13 cellular contexts compared by ENCODE assay signal in genomic region chr4:3452376-3452775, GRCh38. TPM values are rescaled to one million over a fixed set of nuclear protein-coding genes. Genes with fewer than 3 reads are reported as not detected.
A peak's percentile ranks its signal among the peaks of the same experiment; 100 is the strongest.
DNase-seq lines count a peak whose midpoint lies in the region; ATAC-seq, FAIRE-seq and TF ChIP-seq lines count a peak whose summit lies in the region.
"Had no signal": no experiment of that assay in that cellular context is flagged by ENCODE, and none has a peak within 500 bp of the region (broad histone marks: within the 10 kb centered on the region; RNA-seq: fewer than 3 reads in every experiment).

No MANE protein-coding gene starts in this region.

- H3K56ac ChIP-seq in IMR-90 (ENCODE audit: extremely low read depth, insufficient read depth, low read length), result no peak overlapping the region

- FAIRE-seq in urothelium cell line (lab: Jason Lieb, UNC), result no peak
- FAIRE-seq: G401.6 had no signal

- H3K4me3 ChIP-seq in IMR-90 (ENCODE audit: insufficient read depth, low read depth, low read length) (no peak overlapping the region), body of pancreas (no peak overlapping the region), lower lobe of right lung (no peak overlapping the region)

- no peak overlapping the region for H4K5ac ChIP-seq in IMR-90 (ENCODE audit: low read depth, low read length)

- no peak overlapping the region for H3K4me2 ChIP-seq in IMR-90 (ENCODE audit: low read depth, low read length)

- DNase-seq in Calu3 (peak; percentile 50), IMR-90 (no peak), body of pancreas (peak in 2 of 4 donors; percentile 41 to 52), lower lobe of right lung (no peak), AG08396 (ENCODE audit: low spot score) (no peak), urothelium cell line (ENCODE audit: low spot score) (no peak), NCI-H2081 (lab: John Stamatoyannopoulos, UW) (no peak)
- DNase-seq: activated CD4-positive, alpha-beta T cell treated with anti-CD3 and anti-CD28 coated beads for 36 hours; stimulated activated CD4-positive, alpha-beta T cell treated with anti-CD3 and anti-CD28 coated beads, Interleukin-12 subunit alpha, Interleukin-12 subunit beta, amount 100 ng/mL, for 4 hours; stimulated activated naive CD8-positive, alpha-beta T cell treated with anti-CD3 and anti-CD28 coated beads, Interleukin-15, amount 100 ng/mL, for 72 hours had no signal

- H3K27me3 ChIP-seq in IMR-90 (ENCODE audit: control insufficient read depth, insufficient read depth, low read length), result peaks cover 2% of the 10 kb centered on the region; the same call in 1 of the 2 replicates
- H3K27me3 ChIP-seq in body of pancreas, result no peaks in the 10 kb centered on the region
- H3K27me3 ChIP-seq in lower lobe of right lung (ENCODE audit: low read depth), result no peaks in the 10 kb centered on the region

- no peak overlapping the region for H3K9ac ChIP-seq in IMR-90 (ENCODE audit: low read depth, low read length)

- dilution Hi-C loops in IMR-90 (cut with HindIII; ENCODE audit: low sequenced_read_pairs, unreplicated experiment), result no loop called here

- H2BK20ac ChIP-seq in IMR-90 (ENCODE audit: low read depth, low read length), result no peak overlapping the region

- no peaks in the 10 kb centered on the region; the same call in 1 of the 2 replicates for H3K9me1 ChIP-seq in IMR-90 (ENCODE audit: insufficient read depth, low read length)

- ATAC-seq in IMR-90 (ENCODE audit: low read depth) (no peak; the same call in 1 of the 2 replicates), body of pancreas (peak; percentile 57), lower lobe of right lung (no peak), HG02678 (IDR thresholded peaks at IDR 0.05; ENCODE audit: unreplicated experiment) (no peak)
- ATAC-seq: activated CD4-positive, alpha-beta T cell treated with anti-CD3 and anti-CD28 coated beads for 36 hours; stimulated activated naive CD8-positive, alpha-beta T cell treated with anti-CD3 and anti-CD28 coated beads, Interleukin-15, amount 100 ng/mL, for 72 hours had no signal

- POLR2A ChIA-PET in IMR-90 (lab: Charles Lee; ENCODE audit: unreplicated experiment), result no interaction called here

- no peak overlapping the region for H3K23ac ChIP-seq in IMR-90 (ENCODE audit: low read depth, low read length)

- no TSS peak for BruUV-seq in Calu3 (replicated peaks; lab: Mats Ljungman, UMichigan)
- no TSS peak for BruUV-seq in IMR-90 (replicated peaks; lab: Mats Ljungman, UMichigan)

- H3K4me1 ChIP-seq in IMR-90 (ENCODE audit: control insufficient read depth, insufficient read depth, low read length) (peaks cover 7% of the 10 kb centered on the region; the same call in 1 of the 2 replicates), body of pancreas (peaks cover 15% of the 10 kb centered on the region), lower lobe of right lung (no peaks in the 10 kb centered on the region)

- intact Hi-C loops in Calu3 (cut with micrococcal nuclease; ENCODE audit: unreplicated experiment), result no loop called here
- intact Hi-C loops in IMR-90 (cut with micrococcal nuclease), result no loop called here
- intact Hi-C loops in body of pancreas (cut with DNase I), result no loop called here
- intact Hi-C loops in lower lobe of right lung (cut with DNase I), result no loop called here

- H3K14ac ChIP-seq in IMR-90 (replicated peaks; ENCODE audit: low read depth, low read length), result no peak overlapping the region

- H3K27me3 Mint-ChIP-seq in Calu3 (ENCODE audit: unreplicated experiment), result no peaks in the 10 kb centered on the region
- H3K27me3 Mint-ChIP-seq: activated CD4-positive, alpha-beta T cell treated with anti-CD3 and anti-CD28 coated beads for 36 hours; activated naive CD8-positive, alpha-beta T cell; stimulated activated naive CD8-positive, alpha-beta T cell treated with anti-CD3 and anti-CD28 coated beads, Interleukin-15, amount 100 ng/mL, for 72 hours had no signal

- no peak for TF ChIP-seq POLR2A in IMR-90 (IDR thresholded peaks at IDR 0.05; ENCODE audit: low read depth, low read length)
- no peak for TF ChIP-seq POLR2A in body of pancreas (IDR thresholded peaks at IDR 0.05)

- peaks cover 9% of the 10 kb centered on the region for H3K9me3 ChIP-seq in IMR-90 (ENCODE audit: control insufficient read depth, insufficient read depth, low read length)
- peaks cover 0 to 5% (median 0%) of the 10 kb centered on the region in 3 donors for H3K9me3 ChIP-seq in body of pancreas
- peaks cover 15% of the 10 kb centered on the region for H3K9me3 ChIP-seq in lower lobe of right lung

- peaks cover 9% of the 10 kb centered on the region for H3K4me1 Mint-ChIP-seq in Calu3 (ENCODE audit: low read depth, unreplicated experiment)
- H3K4me1 Mint-ChIP-seq: activated CD4-positive, alpha-beta T cell treated with anti-CD3 and anti-CD28 coated beads for 36 hours; stimulated activated naive CD8-positive, alpha-beta T cell treated with anti-CD3 and anti-CD28 coated beads, Interleukin-15, amount 100 ng/mL, for 72 hours had no signal

- H2AK5ac ChIP-seq in IMR-90 (ENCODE audit: low read depth, low read length), result no peak overlapping the region

- no peaks in the 10 kb centered on the region; the same call in none of the 2 replicates for H4K20me1 ChIP-seq in IMR-90 (ENCODE audit: insufficient read depth, low read length)

- no peak overlapping the region for H2AFZ ChIP-seq in IMR-90 (replicated peaks; ENCODE audit: low read length, poor library complexity)

- H3K36me3 ChIP-seq in IMR-90 (ENCODE audit: control insufficient read depth, insufficient read depth, low read length) (no peaks in the 10 kb centered on the region), body of pancreas (replicated peaks in 1 of 2; ENCODE audit: insufficient read depth in 1 of 2, low read depth in 2 of 2) (no peaks in the 10 kb centered on the region), lower lobe of right lung (no peaks in the 10 kb centered on the region)

- no peak overlapping the region for H4K91ac ChIP-seq in IMR-90 (ENCODE audit: insufficient read depth, low read depth, low read length)

- no peak overlapping the region for H2BK5ac ChIP-seq in IMR-90 (ENCODE audit: low read depth, low read length, poor library complexity, severe bottlenecking)

- H3K27ac ChIP-seq in IMR-90 (ENCODE audit: insufficient read depth, low read length), result no peak overlapping the region
- peak overlapping the region; percentile 13 to 62 (median 59) for H3K27ac ChIP-seq in body of pancreas
- no peak overlapping the region for H3K27ac ChIP-seq in lower lobe of right lung

- in situ Hi-C loops in IMR-90 (cut with MboI; ENCODE audit: low sequenced_read_pairs), result no loop called here

- H4K8ac ChIP-seq in IMR-90 (ENCODE audit: low read depth in 2 of 2, low read length in 2 of 2), result no peak overlapping the region

- no peak overlapping the region for H2AK9ac ChIP-seq in IMR-90 (replicated peaks; ENCODE audit: low read depth, low read length, poor library complexity)

- WGBS in IMR-90 (ENCODE audit: extremely low coverage in 2 of 2, insufficient read length in 1 of 2), 2 experiments, result 63% methylated on average over 3 of the region's 7 CpGs; no CpG with 5 or more reads in 1 of the 2 experiments
- WGBS in body of pancreas, 2 donors, result 64 to 75% methylated on average over 5 to 7 of the region's 7 CpGs

- H2BK15ac ChIP-seq in IMR-90 (ENCODE audit: low read depth, low read length), result no peak overlapping the region

- H3K36me3 Mint-ChIP-seq in Calu3 (ENCODE audit: insufficient read depth, unreplicated experiment), result no peaks in the 10 kb centered on the region
- H3K36me3 Mint-ChIP-seq: activated naive CD8-positive, alpha-beta T cell had no signal

- H3K4me3 Mint-ChIP-seq in Calu3 (ENCODE audit: low read depth, unreplicated experiment), result no peak overlapping the region
- H3K4me3 Mint-ChIP-seq: activated CD4-positive, alpha-beta T cell treated with anti-CD3 and anti-CD28 coated beads for 36 hours; activated naive CD8-positive, alpha-beta T cell; stimulated activated naive CD8-positive, alpha-beta T cell treated with anti-CD3 and anti-CD28 coated beads, Interleukin-15, amount 100 ng/mL, for 72 hours had no signal

- CTCF ChIA-PET in Calu3 (lab: Charles Lee) (interaction anchor here (1.1 kb wide), 1 partner anchor 131 kb away, joined by 3 read pairs; no protein-coding TSS in a partner anchor), IMR-90 (lab: Yijun Ruan, JAX) (interaction anchor here (0.9 to 1.6 kb wide), 2 partner anchors 29 to 106 kb away, joined by 4 to 5 read pairs; no protein-coding TSS in a partner anchor)

- H3K18ac ChIP-seq in IMR-90 (ENCODE audit: low read depth, low read length), result no peak overlapping the region

- no peak overlapping the region for H2BK120ac ChIP-seq in IMR-90 (ENCODE audit: low read depth, low read length)

- TF ChIP-seq CTCF in Calu3 (IDR thresholded peaks at IDR 0.05; ENCODE audit: unreplicated experiment), result peak; percentile 47
- peak; percentile 28; the same call in 1 of the 2 replicates for TF ChIP-seq CTCF in IMR-90 (conservative IDR thresholded peaks at IDR 0.05; ENCODE audit: low read depth, low read length)
- TF ChIP-seq CTCF in body of pancreas (IDR thresholded peaks at IDR 0.05), result peak in 5 of 7 experiments; percentile 18 to 43 (median 29)
- peak; percentile 28 for TF ChIP-seq CTCF in lower lobe of right lung (IDR thresholded peaks at IDR 0.05)

- TF ChIP-seq RAD21 in IMR-90 (IDR thresholded peaks at IDR 0.05; ENCODE audit: low read length), result no peak

- H3K27ac Mint-ChIP-seq in Calu3 (ENCODE audit: unreplicated experiment), result peak overlapping the region; percentile 57
- H3K27ac Mint-ChIP-seq: activated CD4-positive, alpha-beta T cell treated with anti-CD3 and anti-CD28 coated beads for 36 hours; activated naive CD8-positive, alpha-beta T cell; stimulated activated naive CD8-positive, alpha-beta T cell treated with anti-CD3 and anti-CD28 coated beads, Interleukin-15, amount 100 ng/mL, for 72 hours had no signal

- peaks cover 2% of the 10 kb centered on the region for H3K9me3 Mint-ChIP-seq in Calu3 (ENCODE audit: low read depth, unreplicated experiment)

- H3K4ac ChIP-seq in IMR-90 (ENCODE audit: low read depth, low read length), result no peak overlapping the region

- H3K79me1 ChIP-seq in IMR-90 (ENCODE audit: low read depth in 1 of 2, low read length in 2 of 2), result no peaks in the 10 kb centered on the region

TF ChIP-seq in IMR-90, 13 proteins besides CTCF, POLR2A, EP300 and RAD21 (continues in another document):
- no peak for TF ChIP-seq RCOR1 (IDR thresholded peaks at IDR 0.05; ENCODE audit: insufficient replicate concordance, low read length)
- no peak for TF ChIP-seq NFE2L2 (IDR thresholded peaks at IDR 0.05; ENCODE audit: low read depth, low read length)

RNA-seq across cellular contexts. Expression of gene HGFAC, which starts 10.6 kb away (rescaled TPM):
- total RNA-seq in Calu3 (2022), result not detected in 2 replicates
- not detected in 2 replicates for total RNA-seq in IMR-90 (2012; rRNA removed)
- 0.05 and 0.23 TPM in 2 replicates for polyA plus RNA-seq in IMR-90 (2012; rRNA removed)
- polyA plus RNA-seq in IMR-90 (2012; cell fraction: cytosol; rRNA removed), result 0.10 TPM in 1 of 2 replicates, not detected in the other
- 1.0 and 3.0 TPM in 2 replicates for polyA plus RNA-seq in IMR-90 (2012; cell fraction: nucleus; rRNA removed; ENCODE audit: low replicate concordance)
- total RNA-seq in body of pancreas, result under 1 TPM in 1 of 2 donors, not detected in 1; 0.78 TPM
- total RNA-seq in lower lobe of right lung, result 1.0 TPM
- total RNA-seq: activated CD4-positive, alpha-beta T cell treated with anti-CD3 and anti-CD28 coated beads for 36 hours had no signal

RNA-seq across cellular contexts. Expression of gene DOK7, which starts 10.7 kb away (rescaled TPM):
- total RNA-seq in Calu3 (2022), result 2.7 and 3.3 TPM in 2 replicates
- not detected in 2 replicates for total RNA-seq in IMR-90 (2012; rRNA removed)
- polyA plus RNA-seq in IMR-90 (2012; rRNA removed), result not detected in 2 replicates
- polyA plus RNA-seq in IMR-90 (2012; cell fraction: cytosol; rRNA removed), result 0.01 TPM in 1 of 2 replicates, not detected in the other
- 0.10 and 0.12 TPM in 2 replicates for polyA plus RNA-seq in IMR-90 (2012; cell fraction: nucleus; rRNA removed; ENCODE audit: low replicate concordance)
- total RNA-seq in body of pancreas, result 1 to 10 TPM; 6.3 to 7.0 TPM
- total RNA-seq in lower lobe of right lung, result 4.0 TPM
- total RNA-seq: activated CD4-positive, alpha-beta T cell treated with anti-CD3 and anti-CD28 coated beads for 36 hours had no signal

Comparison
In these comparisons a context has a peak if more than half of its experiments do, and no peak if none do; other contexts are left out.
1. H3K27ac ChIP-seq: peak in body of pancreas (4 of 4); none in IMR-90 (single experiment) and lower lobe of right lung (single experiment).
2. Peak in every context shown above with its lines, with median percentiles within 50 percentile points of each other: CTCF ChIP-seq.